ENCODE assay signal across 24 cellular contexts in genomic region chr15:77823736-77824135, GRCh38.
"Had no signal": no experiment of that assay in that cellular context is flagged by ENCODE, and none has a peak within 500 bp of the region (broad histone marks: within the 10 kb centered on the region; RNA-seq: fewer than 3 reads in every experiment).

No MANE protein-coding gene starts in this region.

- H3K27ac Mint-ChIP-seq: dendritic cell treated with granulocyte-macrophage colony-stimulating factor and Interleukin-4, amounts not matched to agents 40 ng/mL and 50 ng/mL, for 4 days; effector memory CD8-positive, alpha-beta T cell; memory B cell; mesothelial cell of epicardium; nephron had no signal

- H3K27ac ChIP-seq: esophagus squamous epithelium, heart left ventricle, left lung, lower lobe of right lung, neutrophil, sigmoid colon, skin epidermis, stomach, thoracic aorta, transverse colon had no signal

- H3K4me3 ChIP-seq: esophagus squamous epithelium, heart left ventricle, left lung, lower lobe of right lung, sigmoid colon, skin epidermis, stomach, thoracic aorta, transverse colon had no signal

- DNase-seq: effector memory CD8-positive, alpha-beta T cell; esophagus squamous epithelium; foreskin fibroblast; hypothalamus; left lung; lower lobe of right lung; sigmoid colon; stimulated activated CD4-positive, alpha-beta T cell treated with anti-CD3 and anti-CD28 coated beads, Interleukin-2, amount 100 ng/mL, for 24 hours; stimulated activated CD4-positive, alpha-beta T cell treated with anti-CD3 and anti-CD28 coated beads, Interleukin-4, amount 100 ng/mL, for 4 hours; stimulated activated naive CD4-positive, alpha-beta T cell; stomach; substantia nigra; transverse colon had no signal

- H3K4me1 Mint-ChIP-seq: nephron had no signal

- H3K4me3 Mint-ChIP-seq: central memory CD8-positive, alpha-beta T cell; dendritic cell treated with granulocyte-macrophage colony-stimulating factor and Interleukin-4, amounts not matched to agents 40 ng/mL and 50 ng/mL, for 4 days; effector memory CD8-positive, alpha-beta T cell; memory B cell; mesothelial cell of epicardium had no signal

- FAIRE-seq: colon, islet of Langerhans had no signal

- H3K36me3 Mint-ChIP-seq: memory B cell, mesothelial cell of epicardium had no signal

- H3K9me3 Mint-ChIP-seq: central memory CD8-positive, alpha-beta T cell; dendritic cell treated with granulocyte-macrophage colony-stimulating factor and Interleukin-4, amounts not matched to agents 40 ng/mL and 50 ng/mL, for 4 days; effector memory CD8-positive, alpha-beta T cell; memory B cell; mesothelial cell of epicardium; nephron had no signal

- H3K9me3 ChIP-seq: esophagus squamous epithelium, heart left ventricle, left lung, lower lobe of right lung, neutrophil, sigmoid colon, stomach, thoracic aorta, transverse colon had no signal

- H3K36me3 ChIP-seq: esophagus squamous epithelium, heart left ventricle, left lung, lower lobe of right lung, neutrophil, sigmoid colon, stomach, thoracic aorta, transverse colon had no signal
